In the genomic region with DNA sequence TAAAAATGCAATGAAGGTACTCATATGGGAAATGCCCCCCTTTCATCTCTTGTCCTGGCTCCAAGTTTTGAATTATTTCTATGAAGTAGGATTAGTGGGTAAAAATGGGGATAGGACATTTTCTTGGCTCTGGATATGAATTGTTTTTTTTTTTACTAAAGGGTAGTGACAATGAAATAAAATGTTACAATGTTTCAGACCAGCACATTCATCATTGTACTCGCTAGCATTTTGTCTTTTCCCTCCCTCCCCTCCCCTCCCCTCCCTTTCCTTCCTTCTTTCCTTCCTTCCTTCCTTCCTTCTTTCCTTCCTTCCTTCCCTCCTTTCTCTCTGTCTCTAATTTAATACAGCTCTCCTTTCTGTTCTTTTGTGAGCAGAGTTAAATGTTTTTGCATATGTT, we compare ENCODE assay signal across 9 cellular contexts.
"Had no signal": no experiment of that assay in that cellular context is flagged by ENCODE, and none has a peak within 500 bp of the region (broad histone marks: within the 10 kb centered on the region; RNA-seq: fewer than 3 reads in every experiment).

No MANE protein-coding gene starts in this region.

- H3K27ac ChIP-seq: GM23248, HL-60 had no signal

- ATAC-seq: HCT116 had no signal

- DNase-seq: GM23248, GOT3, H7, HFFc6, IMR-90, KG1 had no signal

- H2AFZ ChIP-seq: GM23248 had no signal

- H3K4me3 Mint-ChIP-seq: HFFc6 had no signal

- H3K9me3 Mint-ChIP-seq: HFFc6 had no signal

- H3K9me3 ChIP-seq: HAP-1 had no signal

- H3K9ac ChIP-seq: GM23248 had no signal

- H3K27ac Mint-ChIP-seq: HFFc6 had no signal

- H3K4me3 ChIP-seq: GM23248, HAP-1 had no signal

- H3K4me1 ChIP-seq: HAP-1 had no signal

- H3K36me3 ChIP-seq: HAP-1 had no signal
